1 cellular context compared by ENCODE assay signal in genomic region chr10:86863443-86863842, GRCh38.
TF ChIP-seq lines count a peak whose summit lies in the region.

No MANE protein-coding gene starts in this region.

TF ChIP-seq in WTC11, 78 proteins besides CTCF, POLR2A, EP300 and RAD21 (continued from another document):
- TF ChIP-seq KAT7 (CRISPR knock-in tag; IDR thresholded peaks at IDR 0.05; ENCODE audit: borderline replicate concordance) (no peak), TCF7 (CRISPR knock-in tag; IDR thresholded peaks at IDR 0.05; ENCODE audit: low read depth) (no peak), NR1H2 (CRISPR knock-in tag; IDR thresholded peaks at IDR 0.05) (no peak), ZBTB43 (CRISPR knock-in tag; IDR thresholded peaks at IDR 0.05) (no peak), ESRRA (CRISPR knock-in tag; IDR thresholded peaks at IDR 0.05; ENCODE audit: borderline replicate concordance) (no peak), FOXK1 (CRISPR knock-in tag; IDR thresholded peaks at IDR 0.05) (no peak), USF1 (CRISPR knock-in tag; IDR thresholded peaks at IDR 0.05) (no peak), TEAD4 (CRISPR knock-in tag; IDR thresholded peaks at IDR 0.05) (no peak), ZNF416 (CRISPR knock-in tag; IDR thresholded peaks at IDR 0.05) (no peak), ZNF263 (CRISPR knock-in tag; IDR thresholded peaks at IDR 0.05; ENCODE audit: low read depth) (no peak), RORB (CRISPR knock-in tag; IDR thresholded peaks at IDR 0.05) (no peak)
